Comparison of ENCODE assay signal across 8 cellular contexts in the genomic region with DNA sequence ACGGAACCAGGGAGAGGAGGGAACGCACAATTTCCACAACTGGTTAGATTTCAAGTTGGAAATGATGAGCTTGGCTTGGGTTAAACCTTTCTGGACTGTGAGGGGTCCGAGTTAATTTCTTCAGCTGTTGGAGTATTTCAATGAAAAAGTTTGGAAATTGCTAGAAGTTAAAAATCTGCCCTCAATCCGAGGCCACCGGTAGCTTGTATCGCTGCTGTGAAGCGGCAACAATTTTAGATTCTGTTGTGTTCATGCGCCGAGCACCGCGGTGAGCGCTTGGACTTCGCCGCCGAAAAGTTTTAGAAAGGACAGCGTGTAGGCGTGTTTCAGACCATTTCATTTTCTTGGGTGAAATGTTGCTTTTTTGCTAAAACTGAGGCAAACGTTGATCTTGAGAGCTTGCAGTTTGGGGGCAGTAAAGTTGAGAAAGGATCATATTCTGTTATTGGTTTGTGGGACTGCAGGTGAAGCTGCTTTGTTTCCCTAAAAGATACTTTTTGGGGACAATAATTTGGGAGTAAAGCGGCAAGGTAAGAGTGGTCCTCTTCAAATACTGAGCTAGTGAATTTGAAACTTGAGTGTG. TPM values are rescaled to one million over a fixed set of nuclear protein-coding genes. Genes with fewer than 3 reads are reported as not detected.
DNase-seq lines count a peak whose midpoint lies in the region; ATAC-seq, FAIRE-seq and TF ChIP-seq lines count a peak whose summit lies in the region.

No MANE protein-coding gene starts in this region.

- no peaks in the 10 kb centered on the region for H3K9me1 ChIP-seq in K562 (ENCODE audit: control insufficient read depth, insufficient read depth, low read length)

- peaks cover 7 to 10% of the 10 kb centered on the region in 2 experiments; a peak in 4 of 5 replicates for H3K4me1 ChIP-seq in K562 (replicated peaks in 1 of 2; ENCODE audit: control insufficient read depth in 2 of 2, insufficient read depth in 2 of 2, low read length in 2 of 2)

- peak overlapping the region; percentile 90 for H3K27ac ChIP-seq in K562 (ENCODE audit: extremely low read depth, low read depth, low read length)

- H3K4me2 ChIP-seq in K562 (ENCODE audit: insufficient read depth, low read length): peak overlapping the region; percentile 93

- in situ Hi-C loops in K562 (cut with MboI): no loop called here

- TSS peak; percentile 61 for BruUV-seq in K562 (replicated peaks; lab: Mats Ljungman, UMichigan)

- ATAC-seq in GM21529 (IDR thresholded peaks at IDR 0.05; ENCODE audit: unreplicated experiment): peak; percentile 31
- ATAC-seq in K562: peak; percentile 60
- ATAC-seq in esophagus mucosa: no peak

- 0% methylated on average over 17 of the region's 19 CpGs for WGBS in K562 (ENCODE audit: insufficient coverage, low coverage, missing lambda C conversion rate)

- TF ChIP-seq CTCF in K562 (IDR thresholded peaks at IDR 0.05 in 2 of 3, conservative IDR thresholded peaks at IDR 0.05 in 1 of 3; ENCODE audit: insufficient read depth in 2 of 3, low read depth in 1 of 3, low read length in 3 of 3): no peak

- peaks cover 58% of the 10 kb centered on the region for H3K79me2 ChIP-seq in K562 (ENCODE audit: control insufficient read depth, insufficient read depth, low read length)

- peaks cover 0 to 8% (median 0%) of the 10 kb centered on the region in 3 donors for H3K36me3 Mint-ChIP-seq in immature natural killer cell

- TF ChIP-seq RAD21 in K562 (CRISPR knock-in tag; conservative IDR thresholded peaks at IDR 0.05 in 1 of 2, IDR thresholded peaks at IDR 0.05 in 1 of 2): no peak

- DNase-seq in GM04503 (ENCODE audit: low read depth) (peak; percentile 17), NOMO-1 treated with DMSO at 0.1 percent for 48 hours (lab: John Stamatoyannopoulos, UW; ENCODE audit: unreplicated experiment) (peak; percentile 57), K562 (ENCODE audit: extremely low read depth in 1 of 4, low spot score in 3 of 4) (peak in 1 of 4 experiments; percentile 47), immature natural killer cell (no peak), skeletal muscle cell (ENCODE audit: low read depth) (no peak), T1000 (lab: John Stamatoyannopoulos, UW) (no peak)

- H4K20me1 ChIP-seq in K562 (replicated peaks; ENCODE audit: control insufficient read depth, insufficient read depth, low read length): peaks cover 21% of the 10 kb centered on the region

- H3K9me3 Mint-ChIP-seq in immature natural killer cell: no peaks in the 10 kb centered on the region

- H3K27me3 ChIP-seq in K562 (ENCODE audit: control insufficient read depth in 2 of 2, insufficient read depth in 2 of 2, low read length in 2 of 2): no peaks in the 10 kb centered on the region; a peak in 1 of 5 replicates

- H2AFZ ChIP-seq in K562 (ENCODE audit: low read depth, low read length): peak overlapping the region; percentile 48; the same call in 1 of the 2 replicates

- intact Hi-C loops in K562 (cut with micrococcal nuclease): loop anchor here (2.0 kb wide), 1 partner anchor 43 kb away; no protein-coding TSS in a partner anchor

- H3K4me1 Mint-ChIP-seq in immature natural killer cell: peaks cover 10 to 41% of the 10 kb centered on the region in 2 donors

- peak overlapping the region; percentile 86 to 98 (median 94) for H3K27ac Mint-ChIP-seq in immature natural killer cell

- peaks cover 6 to 14% (median 8%) of the 10 kb centered on the region in 3 donors for H3K27me3 Mint-ChIP-seq in immature natural killer cell (ENCODE audit: low read depth in 3 of 3)

- peaks cover 21% of the 10 kb centered on the region; the same call in 1 of the 3 replicates for H3K36me3 ChIP-seq in K562 (ENCODE audit: control insufficient read depth, insufficient read depth, low read length)

- TF ChIP-seq POLR2A in K562 (conservative IDR thresholded peaks at IDR 0.05): no peak

- POLR2A ChIA-PET in K562 (lab: Yijun Ruan, JAX): interaction anchor here (0.5 to 3.6 kb wide), 4 partner anchors 15 to 1762 kb away, joined by 3 to 9 read pairs (median 3); no protein-coding TSS in a partner anchor

- H3K4me3 Mint-ChIP-seq in immature natural killer cell: peak overlapping the region; percentile 86 to 97 (median 92)

- CTCF ChIA-PET in K562 (lab: Yijun Ruan, JAX; ENCODE audit: low intra/inter-chr PET ratio): no interaction called here

- H3K4me3 ChIP-seq in K562 (peak overlapping the region; percentile 80), skeletal muscle cell (ENCODE audit: low read depth, low read length) (peak overlapping the region; percentile 89)

- peak; percentile 75 for FAIRE-seq in K562 (lab: Jason Lieb, UNC)

- no peak for TF ChIP-seq EP300 in K562 (IDR thresholded peaks at IDR 0.05; ENCODE audit: low read length)

- peak overlapping the region; percentile 91 to 92 for H3K9ac ChIP-seq in K562 (ENCODE audit: insufficient read depth in 1 of 2, low read depth in 2 of 2, low read length in 2 of 2)

- no peaks in the 10 kb centered on the region for H3K9me3 ChIP-seq in K562 (replicated peaks; ENCODE audit: control insufficient read depth, insufficient read depth, low read depth, low read length)

TF ChIP-seq in K562, 482 proteins besides CTCF, POLR2A, EP300 and RAD21 (continues in another document):
- TF ChIP-seq CHD1 (IDR thresholded peaks at IDR 0.05; ENCODE audit: low read length) (peak; percentile 75), LCOR (CRISPR knock-in tag; IDR thresholded peaks at IDR 0.05) (0 out of 2 replicates have a peak, but pooled peaks have one; percentile 24), EZH2 (IDR thresholded peaks at IDR 0.05; ENCODE audit: borderline replicate concordance, low read depth, low read length) (no peak), MLLT1 (IDR thresholded peaks at IDR 0.05) (0 out of 4 replicates have a peak, but pooled peaks of 1 of the 2 experiments have one; percentile 23), ZNF384 (IDR thresholded peaks at IDR 0.05; ENCODE audit: low read depth, low read length) (no peak)

RNA-seq across cellular contexts. Expression of gene FBXO7, which starts 0.9 kb away (rescaled TPM):
- total RNA-seq in K562 (2011; cell fraction: chromatin; rRNA removed; ENCODE audit: low replicate concordance): 43.4 and 97.2 TPM in 2 replicates
- 28.3 and 35.4 TPM in 2 replicates for total RNA-seq in K562 (2011; cell fraction: nucleolus; rRNA removed)
- total RNA-seq in K562 (2011; cell fraction: nucleoplasm; rRNA removed): 62.3 and 85.1 TPM in 2 replicates
- total RNA-seq in K562 (2014; rRNA removed) (72.5 and 77.3 TPM in 2 replicates), K562 (2014; rRNA removed; fragmentation: Illumina TruSeq; extraction: Trizol) (114 and 123 TPM in 2 replicates), K562 (2015; rRNA removed; fragmentation: Illumina TruSeq; extraction: Trizol) (103 and 107 TPM in 2 replicates), K562 (2021) (85.2 and 94.0 TPM in 2 replicates), esophagus mucosa (41.6 TPM)
- polyA plus RNA-seq in K562 (2011; rRNA removed) (162 and 169 TPM in 2 replicates), K562 (2014; fragmentation: Illumina TruSeq; extraction: Trizol) (126 and 146 TPM in 2 replicates), K562 (2014; fragmentation: Nextera tagmentation; extraction: Ambion mirVana) (10 to 100 TPM; 34.0 to 45.5 TPM), K562 (2014; rRNA removed) (82.4 and 89.0 TPM in 2 replicates), immature natural killer cell (100 to 1,000 TPM; 134 to 272 (median 175) TPM)
- 131 and 186 TPM in 2 replicates for polyA plus RNA-seq in K562 (2011; cell fraction: cytosol; rRNA removed)
- 86.0 and 126 TPM in 2 replicates for polyA plus RNA-seq in K562 (2011; cell fraction: nucleus; rRNA removed)
- 73.4 and 85.3 TPM in 2 replicates for polyA plus RNA-seq in K562 (2012)
- polyA minus RNA-seq in K562 (2011; rRNA and poly(A)+ RNA removed): 181 and 215 TPM in 2 replicates
- 69.9 TPM in 2 replicates for polyA minus RNA-seq in K562 (2011; cell fraction: cytosol; rRNA and poly(A)+ RNA removed)
- polyA minus RNA-seq in K562 (2011; cell fraction: nucleus; rRNA and poly(A)+ RNA removed): 32.0 and 62.6 TPM in 2 replicates

RNA-seq across cellular contexts. Expression of gene BPIFC, which starts 11.3 kb away (rescaled TPM):
- not detected in 2 replicates for total RNA-seq in K562 (2011; cell fraction: chromatin; rRNA removed; ENCODE audit: low replicate concordance)
- total RNA-seq in K562 (2011; cell fraction: nucleolus; rRNA removed): not detected in 2 replicates
- total RNA-seq in K562 (2011; cell fraction: nucleoplasm; rRNA removed): not detected in 2 replicates
- total RNA-seq in K562 (2014; rRNA removed) (not detected in 2 replicates), K562 (2014; rRNA removed; fragmentation: Illumina TruSeq; extraction: Trizol) (not detected in 2 replicates), K562 (2015; rRNA removed; fragmentation: Illumina TruSeq; extraction: Trizol) (not detected in 2 replicates), K562 (2021) (not detected in 2 replicates), esophagus mucosa (not detected)
- polyA plus RNA-seq in K562 (2011; rRNA removed) (not detected in 2 replicates), K562 (2014; fragmentation: Illumina TruSeq; extraction: Trizol) (not detected in 2 replicates), K562 (2014; fragmentation: Nextera tagmentation; extraction: Ambion mirVana) (not detected), K562 (2014; rRNA removed) (not detected in 2 replicates), immature natural killer cell (not detected)
- not detected in 2 replicates for polyA plus RNA-seq in K562 (2011; cell fraction: cytosol; rRNA removed)
- not detected in 2 replicates for polyA plus RNA-seq in K562 (2011; cell fraction: nucleus; rRNA removed)
- polyA plus RNA-seq in K562 (2012): not detected in 2 replicates
- not detected in 2 replicates for polyA minus RNA-seq in K562 (2011; rRNA and poly(A)+ RNA removed)
- not detected in 2 replicates for polyA minus RNA-seq in K562 (2011; cell fraction: cytosol; rRNA and poly(A)+ RNA removed)
- not detected in 2 replicates for polyA minus RNA-seq in K562 (2011; cell fraction: nucleus; rRNA and poly(A)+ RNA removed)

Comparison
In these comparisons a context has a peak if more than half of its experiments do, and no peak if none do; other contexts are left out.
1. DNase-seq: peak in GM04503 (single experiment) and NOMO-1 treated with DMSO at 0.1 percent for 48 hours (single experiment); none in immature natural killer cell (0 of 3), skeletal muscle cell (single experiment) and T1000 (single experiment).